1 cellular context compared by ENCODE assay signal in the genomic region with DNA sequence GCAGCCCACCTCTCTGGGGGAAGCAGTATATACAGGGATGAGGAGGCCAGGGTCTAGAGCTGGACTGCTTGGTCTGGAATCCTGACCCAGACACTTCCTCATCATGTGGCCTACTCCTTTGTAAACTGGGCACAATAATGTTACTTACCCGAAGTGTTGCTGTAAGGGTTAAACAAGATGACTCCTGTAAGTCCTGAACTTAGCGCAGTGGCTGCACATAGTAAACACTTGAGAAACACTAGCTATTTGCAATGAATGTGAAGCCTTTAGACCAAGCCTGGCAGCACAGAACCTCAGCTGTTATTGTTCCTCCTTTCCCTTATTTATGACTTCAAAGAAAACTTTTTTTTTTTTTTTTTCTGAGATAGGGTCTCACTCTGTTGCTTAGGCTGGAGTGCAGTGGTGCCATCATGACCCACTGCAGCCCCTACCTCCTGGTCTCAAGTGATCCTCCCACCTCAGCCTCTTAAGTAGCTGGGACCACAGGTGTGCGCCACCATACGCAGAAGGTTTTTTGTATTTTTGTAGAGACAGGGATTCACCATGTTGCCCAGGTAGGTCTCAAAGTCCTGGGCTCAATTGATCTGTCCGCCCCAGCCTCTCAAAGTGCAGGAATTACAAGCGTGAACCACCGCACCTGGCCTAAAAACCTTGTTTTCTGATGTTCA.
TF ChIP-seq lines count a peak whose summit lies in the region.

No MANE protein-coding gene starts in this region.

TF ChIP-seq in HepG2, 621 proteins besides CTCF, POLR2A, EP300 and RAD21 (continued from another document):
- TF ChIP-seq, protein P1, sequence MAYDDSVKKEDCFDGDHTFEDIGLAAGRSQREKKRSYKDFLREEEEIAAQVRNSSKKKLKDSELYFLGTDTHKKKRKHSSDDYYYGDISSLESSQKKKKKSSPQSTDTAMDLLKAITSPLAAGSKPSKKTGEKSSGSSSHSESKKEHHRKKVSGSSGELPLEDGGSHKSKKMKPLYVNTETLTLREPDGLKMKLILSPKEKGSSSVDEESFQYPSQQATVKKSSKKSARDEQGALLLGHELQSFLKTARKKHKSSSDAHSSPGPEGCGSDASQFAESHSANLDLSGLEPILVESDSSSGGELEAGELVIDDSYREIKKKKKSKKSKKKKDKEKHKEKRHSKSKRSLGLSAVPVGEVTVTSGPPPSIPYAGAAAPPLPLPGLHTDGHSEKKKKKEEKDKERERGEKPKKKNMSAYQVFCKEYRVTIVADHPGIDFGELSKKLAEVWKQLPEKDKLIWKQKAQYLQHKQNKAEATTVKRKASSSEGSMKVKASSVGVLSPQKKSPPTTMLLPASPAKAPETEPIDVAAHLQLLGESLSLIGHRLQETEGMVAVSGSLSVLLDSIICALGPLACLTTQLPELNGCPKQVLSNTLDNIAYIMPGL (CRISPR knock-in tag; IDR thresholded peaks at IDR 0.05; ENCODE audit: borderline replicate concordance in 1 of 2, low read depth in 1 of 2): no peak
- TF ChIP-seq RARA (CRISPR knock-in tag; IDR thresholded peaks at IDR 0.05): no peak
- TF ChIP-seq, protein P2, sequence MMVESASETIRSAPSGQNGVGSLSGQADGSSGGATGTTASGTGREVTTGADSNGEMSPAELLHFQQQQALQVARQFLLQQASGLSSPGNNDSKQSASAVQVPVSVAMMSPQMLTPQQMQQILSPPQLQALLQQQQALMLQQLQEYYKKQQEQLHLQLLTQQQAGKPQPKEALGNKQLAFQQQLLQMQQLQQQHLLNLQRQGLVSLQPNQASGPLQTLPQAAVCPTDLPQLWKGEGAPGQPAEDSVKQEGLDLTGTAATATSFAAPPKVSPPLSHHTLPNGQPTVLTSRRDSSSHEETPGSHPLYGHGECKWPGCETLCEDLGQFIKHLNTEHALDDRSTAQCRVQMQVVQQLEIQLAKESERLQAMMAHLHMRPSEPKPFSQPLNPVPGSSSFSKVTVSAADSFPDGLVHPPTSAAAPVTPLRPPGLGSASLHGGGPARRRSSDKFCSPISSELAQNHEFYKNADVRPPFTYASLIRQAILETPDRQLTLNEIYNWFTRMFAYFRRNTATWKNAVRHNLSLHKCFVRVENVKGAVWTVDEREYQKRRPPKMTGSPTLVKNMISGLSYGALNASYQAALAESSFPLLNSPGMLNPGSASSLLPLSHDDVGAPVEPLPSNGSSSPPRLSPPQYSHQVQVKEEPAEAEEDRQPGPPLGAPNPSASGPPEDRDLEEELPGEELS (CRISPR knock-in tag; IDR thresholded peaks at IDR 0.05): peak; percentile 26; the same call in 1 of the 2 replicates
- no peak for TF ChIP-seq SIX1 (CRISPR knock-in tag; IDR thresholded peaks at IDR 0.05; ENCODE audit: borderline replicate concordance)
- TF ChIP-seq ESRRA (CRISPR knock-in tag; IDR thresholded peaks at IDR 0.05; ENCODE audit: low read depth): no peak
- TF ChIP-seq YEATS2 (CRISPR knock-in tag; IDR thresholded peaks at IDR 0.05; ENCODE audit: borderline replicate concordance): no peak
- TF ChIP-seq, protein P3, sequence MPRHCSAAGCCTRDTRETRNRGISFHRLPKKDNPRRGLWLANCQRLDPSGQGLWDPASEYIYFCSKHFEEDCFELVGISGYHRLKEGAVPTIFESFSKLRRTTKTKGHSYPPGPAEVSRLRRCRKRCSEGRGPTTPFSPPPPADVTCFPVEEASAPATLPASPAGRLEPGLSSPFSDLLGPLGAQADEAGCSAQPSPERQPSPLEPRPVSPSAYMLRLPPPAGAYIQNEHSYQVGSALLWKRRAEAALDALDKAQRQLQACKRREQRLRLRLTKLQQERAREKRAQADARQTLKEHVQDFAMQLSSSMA (CRISPR knock-in tag; IDR thresholded peaks at IDR 0.05): 0 out of 2 replicates have a peak, but pooled peaks have one; percentile 26
- TF ChIP-seq SMAD1 (CRISPR knock-in tag; IDR thresholded peaks at IDR 0.05; ENCODE audit: borderline replicate concordance, low read depth): no peak
- TF ChIP-seq ZNF292 (CRISPR knock-in tag; IDR thresholded peaks at IDR 0.05; ENCODE audit: borderline replicate concordance, low read depth): 0 out of 2 replicates have a peak, but pooled peaks have one; percentile 26
- 0 out of 2 replicates have a peak, but pooled peaks have one; percentile 36 for TF ChIP-seq BCL6 (CRISPR knock-in tag; IDR thresholded peaks at IDR 0.05)
- no peak for TF ChIP-seq MED8 (CRISPR knock-in tag; IDR thresholded peaks at IDR 0.05; ENCODE audit: insufficient replicate concordance)
- TF ChIP-seq ZNF670 (CRISPR knock-in tag; IDR thresholded peaks at IDR 0.05; ENCODE audit: borderline replicate concordance): no peak
- TF ChIP-seq ZNF251 (CRISPR knock-in tag; IDR thresholded peaks at IDR 0.05): no peak
- TF ChIP-seq ZNF772 (CRISPR knock-in tag; IDR thresholded peaks at IDR 0.05): peak; percentile 59; the same call in 1 of the 2 replicates
- TF ChIP-seq DR1 (CRISPR knock-in tag; IDR thresholded peaks at IDR 0.05): no peak
- TF ChIP-seq, protein P4, sequence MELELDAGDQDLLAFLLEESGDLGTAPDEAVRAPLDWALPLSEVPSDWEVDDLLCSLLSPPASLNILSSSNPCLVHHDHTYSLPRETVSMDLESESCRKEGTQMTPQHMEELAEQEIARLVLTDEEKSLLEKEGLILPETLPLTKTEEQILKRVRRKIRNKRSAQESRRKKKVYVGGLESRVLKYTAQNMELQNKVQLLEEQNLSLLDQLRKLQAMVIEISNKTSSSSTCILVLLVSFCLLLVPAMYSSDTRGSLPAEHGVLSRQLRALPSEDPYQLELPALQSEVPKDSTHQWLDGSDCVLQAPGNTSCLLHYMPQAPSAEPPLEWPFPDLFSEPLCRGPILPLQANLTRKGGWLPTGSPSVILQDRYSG (CRISPR knock-in tag; IDR thresholded peaks at IDR 0.05): no peak
- TF ChIP-seq HNF4A (CRISPR knock-in tag; IDR thresholded peaks at IDR 0.05): peak; percentile 29; the same call in 1 of the 2 replicates
- TF ChIP-seq ZBTB38 (CRISPR knock-in tag; IDR thresholded peaks at IDR 0.05): peak; percentile 28; the same call in 1 of the 2 replicates
- TF ChIP-seq, protein P5, sequence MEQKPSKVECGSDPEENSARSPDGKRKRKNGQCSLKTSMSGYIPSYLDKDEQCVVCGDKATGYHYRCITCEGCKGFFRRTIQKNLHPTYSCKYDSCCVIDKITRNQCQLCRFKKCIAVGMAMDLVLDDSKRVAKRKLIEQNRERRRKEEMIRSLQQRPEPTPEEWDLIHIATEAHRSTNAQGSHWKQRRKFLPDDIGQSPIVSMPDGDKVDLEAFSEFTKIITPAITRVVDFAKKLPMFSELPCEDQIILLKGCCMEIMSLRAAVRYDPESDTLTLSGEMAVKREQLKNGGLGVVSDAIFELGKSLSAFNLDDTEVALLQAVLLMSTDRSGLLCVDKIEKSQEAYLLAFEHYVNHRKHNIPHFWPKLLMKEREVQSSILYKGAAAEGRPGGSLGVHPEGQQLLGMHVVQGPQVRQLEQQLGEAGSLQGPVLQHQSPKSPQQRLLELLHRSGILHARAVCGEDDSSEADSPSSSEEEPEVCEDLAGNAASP (CRISPR knock-in tag; IDR thresholded peaks at IDR 0.05; ENCODE audit: borderline replicate concordance): no peak
- no peak for TF ChIP-seq CBFB (CRISPR knock-in tag; IDR thresholded peaks at IDR 0.05)
- TF ChIP-seq MAFG (CRISPR knock-in tag; IDR thresholded peaks at IDR 0.05): no peak
- TF ChIP-seq ZNF616 (CRISPR knock-in tag; IDR thresholded peaks at IDR 0.05; ENCODE audit: low read depth): no peak
- no peak for TF ChIP-seq ZNF510 (CRISPR knock-in tag; IDR thresholded peaks at IDR 0.05; ENCODE audit: low read depth)
- TF ChIP-seq SALL1 (CRISPR knock-in tag; IDR thresholded peaks at IDR 0.05): 0 out of 2 replicates have a peak, but pooled peaks have one; percentile 17
- TF ChIP-seq NCOR1 (IDR thresholded peaks at IDR 0.05; ENCODE audit: borderline replicate concordance, low read length): peak; percentile 34; the same call in 1 of the 2 replicates
- TF ChIP-seq, protein P6, sequence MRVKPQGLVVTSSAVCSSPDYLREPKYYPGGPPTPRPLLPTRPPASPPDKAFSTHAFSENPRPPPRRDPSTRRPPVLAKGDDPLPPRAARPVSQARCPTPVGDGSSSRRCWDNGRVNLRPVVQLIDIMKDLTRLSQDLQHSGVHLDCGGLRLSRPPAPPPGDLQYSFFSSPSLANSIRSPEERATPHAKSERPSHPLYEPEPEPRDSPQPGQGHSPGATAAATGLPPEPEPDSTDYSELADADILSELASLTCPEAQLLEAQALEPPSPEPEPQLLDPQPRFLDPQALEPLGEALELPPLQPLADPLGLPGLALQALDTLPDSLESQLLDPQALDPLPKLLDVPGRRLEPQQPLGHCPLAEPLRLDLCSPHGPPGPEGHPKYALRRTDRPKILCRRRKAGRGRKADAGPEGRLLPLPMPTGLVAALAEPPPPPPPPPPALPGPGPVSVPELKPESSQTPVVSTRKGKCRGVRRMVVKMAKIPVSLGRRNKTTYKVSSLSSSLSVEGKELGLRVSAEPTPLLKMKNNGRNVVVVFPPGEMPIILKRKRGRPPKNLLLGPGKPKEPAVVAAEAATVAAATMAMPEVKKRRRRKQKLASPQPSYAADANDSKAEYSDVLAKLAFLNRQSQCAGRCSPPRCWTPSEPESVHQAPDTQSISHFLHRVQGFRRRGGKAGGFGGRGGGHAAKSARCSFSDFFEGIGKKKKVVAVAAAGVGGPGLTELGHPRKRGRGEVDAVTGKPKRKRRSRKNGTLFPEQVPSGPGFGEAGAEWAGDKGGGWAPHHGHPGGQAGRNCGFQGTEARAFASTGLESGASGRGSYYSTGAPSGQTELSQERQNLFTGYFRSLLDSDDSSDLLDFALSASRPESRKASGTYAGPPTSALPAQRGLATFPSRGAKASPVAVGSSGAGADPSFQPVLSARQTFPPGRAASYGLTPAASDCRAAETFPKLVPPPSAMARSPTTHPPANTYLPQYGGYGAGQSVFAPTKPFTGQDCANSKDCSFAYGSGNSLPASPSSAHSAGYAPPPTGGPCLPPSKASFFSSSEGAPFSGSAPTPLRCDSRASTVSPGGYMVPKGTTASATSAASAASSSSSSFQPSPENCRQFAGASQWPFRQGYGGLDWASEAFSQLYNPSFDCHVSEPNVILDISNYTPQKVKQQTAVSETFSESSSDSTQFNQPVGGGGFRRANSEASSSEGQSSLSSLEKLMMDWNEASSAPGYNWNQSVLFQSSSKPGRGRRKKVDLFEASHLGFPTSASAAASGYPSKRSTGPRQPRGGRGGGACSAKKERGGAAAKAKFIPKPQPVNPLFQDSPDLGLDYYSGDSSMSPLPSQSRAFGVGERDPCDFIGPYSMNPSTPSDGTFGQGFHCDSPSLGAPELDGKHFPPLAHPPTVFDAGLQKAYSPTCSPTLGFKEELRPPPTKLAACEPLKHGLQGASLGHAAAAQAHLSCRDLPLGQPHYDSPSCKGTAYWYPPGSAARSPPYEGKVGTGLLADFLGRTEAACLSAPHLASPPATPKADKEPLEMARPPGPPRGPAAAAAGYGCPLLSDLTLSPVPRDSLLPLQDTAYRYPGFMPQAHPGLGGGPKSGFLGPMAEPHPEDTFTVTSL (CRISPR knock-in tag; IDR thresholded peaks at IDR 0.05; ENCODE audit: borderline replicate concordance): 0 out of 2 replicates have a peak, but pooled peaks have one; percentile 23
- no peak for TF ChIP-seq ZNF564 (CRISPR knock-in tag; IDR thresholded peaks at IDR 0.05)
- TF ChIP-seq ZNF781 (CRISPR knock-in tag; IDR thresholded peaks at IDR 0.05; ENCODE audit: borderline replicate concordance, not compliant biosample characterization): no peak
- TF ChIP-seq, protein P7, sequence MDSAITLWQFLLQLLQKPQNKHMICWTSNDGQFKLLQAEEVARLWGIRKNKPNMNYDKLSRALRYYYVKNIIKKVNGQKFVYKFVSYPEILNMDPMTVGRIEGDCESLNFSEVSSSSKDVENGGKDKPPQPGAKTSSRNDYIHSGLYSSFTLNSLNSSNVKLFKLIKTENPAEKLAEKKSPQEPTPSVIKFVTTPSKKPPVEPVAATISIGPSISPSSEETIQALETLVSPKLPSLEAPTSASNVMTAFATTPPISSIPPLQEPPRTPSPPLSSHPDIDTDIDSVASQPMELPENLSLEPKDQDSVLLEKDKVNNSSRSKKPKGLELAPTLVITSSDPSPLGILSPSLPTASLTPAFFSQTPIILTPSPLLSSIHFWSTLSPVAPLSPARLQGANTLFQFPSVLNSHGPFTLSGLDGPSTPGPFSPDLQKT (CRISPR knock-in tag; IDR thresholded peaks at IDR 0.05; ENCODE audit: borderline replicate concordance): no peak
- no peak for TF ChIP-seq TARDBP (CRISPR knock-in tag; IDR thresholded peaks at IDR 0.05)
- no peak for TF ChIP-seq KMT2A (CRISPR knock-in tag; IDR thresholded peaks at IDR 0.05)
- TF ChIP-seq, protein P8, sequence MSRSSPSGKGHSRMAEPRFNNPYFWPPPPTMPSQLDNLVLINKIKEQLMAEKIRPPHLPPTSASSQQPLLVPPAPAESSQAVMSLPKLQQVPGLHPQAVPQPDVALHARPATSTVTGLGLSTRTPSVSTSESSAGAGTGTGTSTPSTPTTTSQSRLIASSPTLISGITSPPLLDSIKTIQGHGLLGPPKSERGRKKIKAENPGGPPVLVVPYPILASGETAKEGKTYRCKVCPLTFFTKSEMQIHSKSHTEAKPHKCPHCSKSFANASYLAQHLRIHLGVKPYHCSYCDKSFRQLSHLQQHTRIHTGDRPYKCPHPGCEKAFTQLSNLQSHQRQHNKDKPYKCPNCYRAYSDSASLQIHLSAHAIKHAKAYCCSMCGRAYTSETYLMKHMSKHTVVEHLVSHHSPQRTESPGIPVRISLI (CRISPR knock-in tag; IDR thresholded peaks at IDR 0.05; ENCODE audit: borderline replicate concordance): peak; percentile 42; the same call in 1 of the 2 replicates
- peak; percentile 48 for TF ChIP-seq HNF4G (IDR thresholded peaks at IDR 0.05; ENCODE audit: borderline replicate concordance, low read depth, low read length)
- no peak for TF ChIP-seq HNF4G (CRISPR knock-in tag; IDR thresholded peaks at IDR 0.05; ENCODE audit: borderline replicate concordance, low read depth)
- TF ChIP-seq, protein P9, sequence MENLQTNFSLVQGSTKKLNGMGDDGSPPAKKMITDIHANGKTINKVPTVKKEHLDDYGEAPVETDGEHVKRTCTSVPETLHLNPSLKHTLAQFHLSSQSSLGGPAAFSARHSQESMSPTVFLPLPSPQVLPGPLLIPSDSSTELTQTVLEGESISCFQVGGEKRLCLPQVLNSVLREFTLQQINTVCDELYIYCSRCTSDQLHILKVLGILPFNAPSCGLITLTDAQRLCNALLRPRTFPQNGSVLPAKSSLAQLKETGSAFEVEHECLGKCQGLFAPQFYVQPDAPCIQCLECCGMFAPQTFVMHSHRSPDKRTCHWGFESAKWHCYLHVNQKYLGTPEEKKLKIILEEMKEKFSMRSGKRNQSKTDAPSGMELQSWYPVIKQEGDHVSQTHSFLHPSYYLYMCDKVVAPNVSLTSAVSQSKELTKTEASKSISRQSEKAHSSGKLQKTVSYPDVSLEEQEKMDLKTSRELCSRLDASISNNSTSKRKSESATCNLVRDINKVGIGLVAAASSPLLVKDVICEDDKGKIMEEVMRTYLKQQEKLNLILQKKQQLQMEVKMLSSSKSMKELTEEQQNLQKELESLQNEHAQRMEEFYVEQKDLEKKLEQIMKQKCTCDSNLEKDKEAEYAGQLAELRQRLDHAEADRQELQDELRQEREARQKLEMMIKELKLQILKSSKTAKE (CRISPR knock-in tag; IDR thresholded peaks at IDR 0.05; ENCODE audit: borderline replicate concordance): no peak
- peak; percentile 95 for TF ChIP-seq ZNF652 (CRISPR knock-in tag; IDR thresholded peaks at IDR 0.05; ENCODE audit: borderline replicate concordance, low read depth)
- TF ChIP-seq CBX5 (CRISPR knock-in tag; IDR thresholded peaks at IDR 0.05; ENCODE audit: borderline replicate concordance): 0 out of 2 replicates have a peak, but pooled peaks have one; percentile 18
- TF ChIP-seq ZBTB3 (CRISPR knock-in tag; IDR thresholded peaks at IDR 0.05; ENCODE audit: borderline replicate concordance, low read depth): no peak
- TF ChIP-seq HDAC6 (IDR thresholded peaks at IDR 0.05; ENCODE audit: low read depth, low read length): no peak
- no peak for TF ChIP-seq ZNF850 (CRISPR knock-in tag; conservative IDR thresholded peaks at IDR 0.05)
